In genomic region chr7:54817125-54817524, GRCh38 we compare ENCODE assay signal across 26 cellular contexts.
"Had no signal": no experiment of that assay in that cellular context is flagged by ENCODE, and none has a peak within 500 bp of the region (broad histone marks: within the 10 kb centered on the region; RNA-seq: fewer than 3 reads in every experiment).

No MANE protein-coding gene starts in this region.

- H3K36me3 ChIP-seq: brain microvascular endothelial cell, neural progenitor cell, tibial nerve had no signal

- ATAC-seq: activated T-helper 17 cell treated with anti-CD3 and anti-CD28 coated beads, Interleukin-2, amount 50 U/mL, for 72 hours; naive thymus-derived CD8-positive, alpha-beta T cell; right cardiac atrium had no signal

- FAIRE-seq: astrocyte, colon, endometrium, frontal cortex, islet of Langerhans, TTC549 had no signal

- H3K9ac ChIP-seq: neural progenitor cell had no signal

- H3K4me2 ChIP-seq: neural progenitor cell had no signal

- H2AFZ ChIP-seq: neural progenitor cell had no signal

- H3K9me3 ChIP-seq: tibial nerve had no signal

- H3K4me3 ChIP-seq: neural progenitor cell, tibial nerve had no signal

- DNase-seq: activated CD4-positive, alpha-beta memory T cell treated with anti-CD3 and anti-CD28 coated beads, Interleukin-2, amount 10 ng/mL, durations not matched to agents 7 days and 5 days; activated CD4-positive, alpha-beta T cell treated with anti-CD3 and anti-CD28 coated beads, Interleukin-2, amount 10 ng/mL, durations not matched to agents 7 days and 5 days; activated CD4-positive, CD25-positive, alpha-beta regulatory T cell treated with anti-CD3 and anti-CD28 coated beads, Interleukin-2, amount 50 U/mL, for 72 hours; activated CD8-positive, alpha-beta memory T cell treated with anti-CD3 and anti-CD28 coated beads, Interleukin-2, amount 50 U/mL, for 48 hours; activated gamma-delta T cell treated with Interleukin-2 at 50 U/mL for 16 hours; activated naive CD4-positive, alpha-beta T cell treated with anti-CD3 and anti-CD28 coated beads, Interleukin-2, amount 50 U/mL, for 16 hours; activated T-cell treated with anti-CD3 and anti-CD28 coated beads, Interleukin-2, amount 50 U/mL, for 24 hours; amniotic stem cell; brain microvascular endothelial cell; central memory CD4-positive, alpha-beta T cell; dermis blood vessel endothelial cell; effector CD4-positive, alpha-beta T cell; naive thymus-derived CD8-positive, alpha-beta T cell; occipital lobe; right cardiac atrium; stimulated activated CD4-positive, alpha-beta T cell treated with anti-CD3 and anti-CD28 coated beads, Interleukin-2, amount 100 ng/mL, for 48 hours; stimulated activated naive CD4-positive, alpha-beta T cell treated with Interleukin-2 at 50 U/mL for 16 hours had no signal

- H3K27me3 ChIP-seq: brain microvascular endothelial cell, neural progenitor cell, tibial nerve had no signal

- H3K27ac ChIP-seq: brain microvascular endothelial cell, neural progenitor cell, tibial nerve had no signal
